Comparison of ENCODE assay signal across 1 cellular context in the genomic region with DNA sequence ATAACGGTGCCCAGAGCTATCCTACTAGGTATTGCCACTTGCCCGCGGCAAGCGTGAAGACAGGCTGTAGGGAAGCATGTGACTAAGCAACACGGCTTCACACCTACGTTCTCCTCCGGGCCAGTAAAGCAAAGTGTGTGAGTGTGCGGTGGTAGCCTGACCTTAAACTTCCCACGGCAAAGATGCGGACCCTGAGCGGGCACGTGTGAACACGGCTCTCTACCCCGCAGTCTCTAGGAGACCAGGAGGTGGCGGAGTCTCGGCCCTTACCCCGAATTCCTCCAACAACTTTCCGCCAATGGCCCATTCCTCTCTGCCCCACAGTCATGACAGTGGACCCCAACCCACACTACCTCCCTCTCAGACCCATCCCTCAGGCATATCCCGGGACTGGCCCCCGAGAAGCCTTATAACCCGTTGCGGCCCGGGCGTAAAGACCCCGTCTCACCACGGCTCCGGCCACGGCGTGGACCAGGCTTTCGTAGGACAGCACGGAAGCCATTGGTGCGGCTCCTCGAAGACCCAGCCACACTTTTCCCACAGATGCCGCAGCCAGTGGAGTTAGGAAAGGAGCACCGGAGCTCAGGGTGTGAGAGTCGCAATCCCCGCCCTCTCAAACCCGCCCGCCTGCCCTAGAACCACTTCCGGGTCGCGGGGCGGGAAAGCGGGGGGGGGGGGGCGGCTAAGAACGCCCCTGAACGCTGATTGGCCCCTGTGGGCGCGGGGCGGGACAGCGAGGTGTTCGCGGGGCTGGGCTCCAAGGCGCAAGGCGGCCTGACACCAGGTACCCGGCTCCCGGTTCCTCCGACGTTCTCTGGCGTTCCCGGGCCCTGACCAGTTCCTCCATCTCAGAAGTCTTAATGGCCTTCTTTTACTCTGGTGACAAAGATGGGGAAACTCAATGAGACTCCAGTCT.
TF ChIP-seq lines count a peak whose summit lies in the region.

A gene with protein sequence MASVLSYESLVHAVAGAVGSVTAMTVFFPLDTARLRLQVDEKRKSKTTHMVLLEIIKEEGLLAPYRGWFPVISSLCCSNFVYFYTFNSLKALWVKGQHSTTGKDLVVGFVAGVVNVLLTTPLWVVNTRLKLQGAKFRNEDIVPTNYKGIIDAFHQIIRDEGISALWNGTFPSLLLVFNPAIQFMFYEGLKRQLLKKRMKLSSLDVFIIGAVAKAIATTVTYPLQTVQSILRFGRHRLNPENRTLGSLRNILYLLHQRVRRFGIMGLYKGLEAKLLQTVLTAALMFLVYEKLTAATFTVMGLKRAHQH (minus strand): TSS at position 600 of the 916 bp plus-strand sequence. CDS start 98 bp downstream, at position 502.

TF ChIP-seq in HepG2, 621 proteins besides CTCF, POLR2A, EP300 and RAD21 (continued from another document and continues in another):
- TF ChIP-seq, protein P1, sequence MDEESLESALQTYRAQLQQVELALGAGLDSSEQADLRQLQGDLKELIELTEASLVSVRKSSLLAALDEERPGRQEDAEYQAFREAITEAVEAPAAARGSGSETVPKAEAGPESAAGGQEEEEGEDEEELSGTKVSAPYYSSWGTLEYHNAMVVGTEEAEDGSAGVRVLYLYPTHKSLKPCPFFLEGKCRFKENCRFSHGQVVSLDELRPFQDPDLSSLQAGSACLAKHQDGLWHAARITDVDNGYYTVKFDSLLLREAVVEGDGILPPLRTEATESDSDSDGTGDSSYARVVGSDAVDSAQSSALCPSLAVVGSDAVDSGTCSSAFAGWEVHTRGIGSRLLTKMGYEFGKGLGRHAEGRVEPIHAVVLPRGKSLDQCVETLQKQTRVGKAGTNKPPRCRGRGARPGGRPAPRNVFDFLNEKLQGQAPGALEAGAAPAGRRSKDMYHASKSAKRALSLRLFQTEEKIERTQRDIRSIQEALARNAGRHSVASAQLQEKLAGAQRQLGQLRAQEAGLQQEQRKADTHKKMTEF (CRISPR knock-in tag; IDR thresholded peaks at IDR 0.05) = peak; percentile 62
- TF ChIP-seq PCBP1 (IDR thresholded peaks at IDR 0.05; ENCODE audit: borderline replicate concordance, low read depth, low read length) (peak; percentile 56; the same call in 1 of the 2 replicates), HNRNPH1 (optimal IDR thresholded peaks at IDR 0.05; ENCODE audit: low read depth, low read length) (no peak), EED (CRISPR knock-in tag; IDR thresholded peaks at IDR 0.05) (no peak), ELF3 (CRISPR knock-in tag; IDR thresholded peaks at IDR 0.05) (0 out of 2 replicates have a peak, but pooled peaks have one; percentile 12), ZNF556 (CRISPR knock-in tag; IDR thresholded peaks at IDR 0.05; ENCODE audit: borderline replicate concordance) (no peak), CREB1 (IDR thresholded peaks at IDR 0.05) (no peak), CREB1 (CRISPR knock-in tag; IDR thresholded peaks at IDR 0.05) (no peak), ZNF331 (CRISPR knock-in tag; IDR thresholded peaks at IDR 0.05) (no peak), EZH2 (conservative IDR thresholded peaks at IDR 0.05; ENCODE audit: low read depth, low read length) (no peak), RFXAP (CRISPR knock-in tag; IDR thresholded peaks at IDR 0.05; ENCODE audit: borderline replicate concordance) (no peak), ZNF180 (CRISPR knock-in tag; IDR thresholded peaks at IDR 0.05; ENCODE audit: borderline replicate concordance, low read depth) (no peak), BORCS8-MEF2B (CRISPR knock-in tag; IDR thresholded peaks at IDR 0.05) (no peak; the same call in none of the 2 replicates), ZNF605 (CRISPR knock-in tag; IDR thresholded peaks at IDR 0.05) (no peak), ZSCAN22 (CRISPR knock-in tag; IDR thresholded peaks at IDR 0.05) (no peak), ZNF232 (CRISPR knock-in tag; IDR thresholded peaks at IDR 0.05; ENCODE audit: borderline replicate concordance) (no peak), MBD4 (IDR thresholded peaks at IDR 0.05; ENCODE audit: borderline replicate concordance, low read length) (no peak), SIX1 (CRISPR knock-in tag; IDR thresholded peaks at IDR 0.05; ENCODE audit: borderline replicate concordance) (no peak), ZNF253 (CRISPR knock-in tag; IDR thresholded peaks at IDR 0.05; ENCODE audit: borderline replicate concordance) (no peak), CEBPG (CRISPR knock-in tag; IDR thresholded peaks at IDR 0.05) (no peak), IRF2 (CRISPR knock-in tag; IDR thresholded peaks at IDR 0.05) (no peak), DMAP1 (CRISPR knock-in tag; IDR thresholded peaks at IDR 0.05) (peak; percentile 26; the same call in 1 of the 2 replicates), MEF2D (CRISPR knock-in tag; IDR thresholded peaks at IDR 0.05) (no peak), FOXO1 (CRISPR knock-in tag; IDR thresholded peaks at IDR 0.05) (no peak), PCBP2 (optimal IDR thresholded peaks at IDR 0.05; ENCODE audit: low read depth, low read length, poor library complexity, severe bottlenecking) (no peak), ZNF644 (CRISPR knock-in tag; IDR thresholded peaks at IDR 0.05; ENCODE audit: low read depth) (no peak), NCOA1 (CRISPR knock-in tag; IDR thresholded peaks at IDR 0.05) (no peak), ZNF614 (CRISPR knock-in tag; IDR thresholded peaks at IDR 0.05; ENCODE audit: borderline replicate concordance) (no peak), ZNF235 (CRISPR knock-in tag; IDR thresholded peaks at IDR 0.05; ENCODE audit: borderline replicate concordance) (peak; percentile 78; the same call in 1 of the 2 replicates), HNRNPUL1 (IDR thresholded peaks at IDR 0.05; ENCODE audit: low read depth, low read length) (no peak), SCMH1 (CRISPR knock-in tag; IDR thresholded peaks at IDR 0.05; ENCODE audit: borderline replicate concordance) (no peak), ELF4 (CRISPR knock-in tag; IDR thresholded peaks at IDR 0.05; ENCODE audit: borderline replicate concordance) (peak; percentile 13; the same call in 1 of the 2 replicates), ZNF670 (CRISPR knock-in tag; IDR thresholded peaks at IDR 0.05; ENCODE audit: borderline replicate concordance) (no peak), NRL (CRISPR knock-in tag; IDR thresholded peaks at IDR 0.05; ENCODE audit: borderline replicate concordance) (peak; percentile 78), MIER3 (CRISPR knock-in tag; IDR thresholded peaks at IDR 0.05; ENCODE audit: borderline replicate concordance) (no peak), KLF6 (CRISPR knock-in tag; IDR thresholded peaks at IDR 0.05) (no peak), ZBTB38 (CRISPR knock-in tag; IDR thresholded peaks at IDR 0.05) (peak; percentile 72; the same call in 1 of the 2 replicates), ZNF256 (CRISPR knock-in tag; conservative IDR thresholded peaks at IDR 0.05) (no peak), ZNF850 (CRISPR knock-in tag; conservative IDR thresholded peaks at IDR 0.05) (no peak), GABPA (IDR thresholded peaks at IDR 0.05; ENCODE audit: low read depth, low read length) (peak; percentile 75), GABPA (CRISPR knock-in tag; IDR thresholded peaks at IDR 0.05; ENCODE audit: low read depth) (peak; percentile 95), ZKSCAN1 (IDR thresholded peaks at IDR 0.05; ENCODE audit: low read length) (no peak), GTF2F1 (IDR thresholded peaks at IDR 0.05; ENCODE audit: low read length) (no peak), ZNF451 (CRISPR knock-in tag; IDR thresholded peaks at IDR 0.05) (no peak), TGIF2 (CRISPR knock-in tag; IDR thresholded peaks at IDR 0.05) (no peak), ATF1 (CRISPR knock-in tag; IDR thresholded peaks at IDR 0.05) (no peak), ZNF749 (CRISPR knock-in tag; IDR thresholded peaks at IDR 0.05; ENCODE audit: borderline replicate concordance) (no peak), THAP11 (CRISPR knock-in tag; IDR thresholded peaks at IDR 0.05) (peak; percentile 76), ZNF572 (CRISPR knock-in tag; IDR thresholded peaks at IDR 0.05) (peak; percentile 62; the same call in 1 of the 2 replicates), HOXD1 (CRISPR knock-in tag; IDR thresholded peaks at IDR 0.05) (no peak), SIX4 (CRISPR knock-in tag; IDR thresholded peaks at IDR 0.05) (no peak), CAMTA2 (CRISPR knock-in tag; IDR thresholded peaks at IDR 0.05; ENCODE audit: borderline replicate concordance) (peak; percentile 80; the same call in 1 of the 2 replicates), SMAD3 (CRISPR knock-in tag; IDR thresholded peaks at IDR 0.05) (peak; percentile 66; the same call in 1 of the 2 replicates), BRD4 (CRISPR knock-in tag; IDR thresholded peaks at IDR 0.05) (no peak), ZNF101 (CRISPR knock-in tag; IDR thresholded peaks at IDR 0.05; ENCODE audit: borderline replicate concordance, low read depth) (no peak)
- TF ChIP-seq, protein P2, sequence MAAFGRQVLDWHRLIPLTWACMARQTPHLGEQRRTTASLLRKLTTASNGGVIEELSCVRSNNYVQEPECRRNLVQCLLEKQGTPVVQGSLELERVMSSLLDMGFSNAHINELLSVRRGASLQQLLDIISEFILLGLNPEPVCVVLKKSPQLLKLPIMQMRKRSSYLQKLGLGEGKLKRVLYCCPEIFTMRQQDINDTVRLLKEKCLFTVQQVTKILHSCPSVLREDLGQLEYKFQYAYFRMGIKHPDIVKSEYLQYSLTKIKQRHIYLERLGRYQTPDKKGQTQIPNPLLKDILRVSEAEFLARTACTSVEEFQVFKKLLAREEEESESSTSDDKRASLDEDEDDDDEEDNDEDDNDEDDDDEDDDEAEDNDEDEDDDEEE (CRISPR knock-in tag; IDR thresholded peaks at IDR 0.05) = peak; percentile 74; the same call in 1 of the 2 replicates
- TF ChIP-seq, protein P3, sequence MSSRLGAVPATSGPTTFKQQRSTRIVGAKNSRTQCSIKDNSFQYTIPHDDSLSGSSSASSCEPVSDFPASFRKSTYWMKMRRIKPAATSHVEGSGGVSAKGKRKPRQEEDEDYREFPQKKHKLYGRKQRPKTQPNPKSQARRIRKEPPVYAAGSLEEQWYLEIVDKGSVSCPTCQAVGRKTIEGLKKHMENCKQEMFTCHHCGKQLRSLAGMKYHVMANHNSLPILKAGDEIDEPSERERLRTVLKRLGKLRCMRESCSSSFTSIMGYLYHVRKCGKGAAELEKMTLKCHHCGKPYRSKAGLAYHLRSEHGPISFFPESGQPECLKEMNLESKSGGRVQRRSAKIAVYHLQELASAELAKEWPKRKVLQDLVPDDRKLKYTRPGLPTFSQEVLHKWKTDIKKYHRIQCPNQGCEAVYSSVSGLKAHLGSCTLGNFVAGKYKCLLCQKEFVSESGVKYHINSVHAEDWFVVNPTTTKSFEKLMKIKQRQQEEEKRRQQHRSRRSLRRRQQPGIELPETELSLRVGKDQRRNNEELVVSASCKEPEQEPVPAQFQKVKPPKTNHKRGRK (CRISPR knock-in tag; IDR thresholded peaks at IDR 0.05) = no peak
- TF ChIP-seq, protein P4, sequence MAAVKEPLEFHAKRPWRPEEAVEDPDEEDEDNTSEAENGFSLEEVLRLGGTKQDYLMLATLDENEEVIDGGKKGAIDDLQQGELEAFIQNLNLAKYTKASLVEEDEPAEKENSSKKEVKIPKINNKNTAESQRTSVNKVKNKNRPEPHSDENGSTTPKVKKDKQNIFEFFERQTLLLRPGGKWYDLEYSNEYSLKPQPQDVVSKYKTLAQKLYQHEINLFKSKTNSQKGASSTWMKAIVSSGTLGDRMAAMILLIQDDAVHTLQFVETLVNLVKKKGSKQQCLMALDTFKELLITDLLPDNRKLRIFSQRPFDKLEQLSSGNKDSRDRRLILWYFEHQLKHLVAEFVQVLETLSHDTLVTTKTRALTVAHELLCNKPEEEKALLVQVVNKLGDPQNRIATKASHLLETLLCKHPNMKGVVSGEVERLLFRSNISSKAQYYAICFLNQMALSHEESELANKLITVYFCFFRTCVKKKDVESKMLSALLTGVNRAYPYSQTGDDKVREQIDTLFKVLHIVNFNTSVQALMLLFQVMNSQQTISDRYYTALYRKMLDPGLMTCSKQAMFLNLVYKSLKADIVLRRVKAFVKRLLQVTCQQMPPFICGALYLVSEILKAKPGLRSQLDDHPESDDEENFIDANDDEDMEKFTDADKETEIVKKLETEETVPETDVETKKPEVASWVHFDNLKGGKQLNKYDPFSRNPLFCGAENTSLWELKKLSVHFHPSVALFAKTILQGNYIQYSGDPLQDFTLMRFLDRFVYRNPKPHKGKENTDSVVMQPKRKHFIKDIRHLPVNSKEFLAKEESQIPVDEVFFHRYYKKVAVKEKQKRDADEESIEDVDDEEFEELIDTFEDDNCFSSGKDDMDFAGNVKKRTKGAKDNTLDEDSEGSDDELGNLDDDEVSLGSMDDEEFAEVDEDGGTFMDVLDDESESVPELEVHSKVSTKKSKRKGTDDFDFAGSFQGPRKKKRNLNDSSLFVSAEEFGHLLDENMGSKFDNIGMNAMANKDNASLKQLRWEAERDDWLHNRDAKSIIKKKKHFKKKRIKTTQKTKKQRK (IDR thresholded peaks at IDR 0.05; ENCODE audit: low read length) = no peak
- TF ChIP-seq, protein P5, sequence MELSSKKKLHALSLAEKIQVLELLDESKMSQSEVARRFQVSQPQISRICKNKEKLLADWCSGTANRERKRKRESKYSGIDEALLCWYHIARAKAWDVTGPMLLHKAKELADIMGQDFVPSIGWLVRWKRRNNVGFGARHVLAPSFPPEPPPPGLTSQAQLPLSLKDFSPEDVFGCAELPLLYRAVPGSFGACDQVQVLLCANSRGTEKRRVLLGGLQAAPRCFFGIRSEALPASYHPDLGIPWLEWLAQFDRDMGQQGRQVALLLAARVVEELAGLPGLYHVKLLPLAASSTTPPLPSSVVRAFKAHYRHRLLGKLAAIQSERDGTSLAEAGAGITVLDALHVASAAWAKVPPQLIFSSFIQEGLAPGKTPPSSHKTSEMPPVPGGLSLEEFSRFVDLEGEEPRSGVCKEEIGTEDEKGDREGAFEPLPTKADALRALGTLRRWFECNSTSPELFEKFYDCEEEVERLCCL (CRISPR knock-in tag; IDR thresholded peaks at IDR 0.05; ENCODE audit: borderline replicate concordance) = no peak
- TF ChIP-seq, protein P6, sequence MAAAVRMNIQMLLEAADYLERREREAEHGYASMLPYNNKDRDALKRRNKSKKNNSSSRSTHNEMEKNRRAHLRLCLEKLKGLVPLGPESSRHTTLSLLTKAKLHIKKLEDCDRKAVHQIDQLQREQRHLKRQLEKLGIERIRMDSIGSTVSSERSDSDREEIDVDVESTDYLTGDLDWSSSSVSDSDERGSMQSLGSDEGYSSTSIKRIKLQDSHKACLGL (CRISPR knock-in tag; IDR thresholded peaks at IDR 0.05) = peak; percentile 80; the same call in 1 of the 2 replicates
